Comparison of ENCODE assay signal across 31 cellular contexts in the genomic region with DNA sequence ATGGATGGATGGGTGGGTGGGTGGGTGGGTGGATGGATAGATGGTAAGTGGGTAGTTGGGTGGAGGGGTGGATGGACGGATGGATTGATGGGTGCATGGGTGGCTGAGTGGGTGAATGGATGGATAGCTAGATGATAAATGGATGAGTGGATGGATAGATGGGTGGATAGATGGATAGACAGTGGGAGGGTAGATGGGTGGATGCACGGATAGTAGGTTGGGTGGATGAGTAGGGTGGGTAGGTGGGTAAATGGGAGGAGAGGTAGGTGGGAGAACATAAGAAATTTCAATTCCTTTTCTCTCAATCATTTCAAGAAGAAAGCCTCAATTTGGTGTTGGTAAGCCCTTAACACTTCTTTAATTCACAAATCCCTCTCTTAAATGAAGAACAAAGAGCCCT.
"Had no signal": no experiment of that assay in that cellular context is flagged by ENCODE, and none has a peak within 500 bp of the region (broad histone marks: within the 10 kb centered on the region; RNA-seq: fewer than 3 reads in every experiment).

No MANE protein-coding gene starts in this region.

- H3K79me2 ChIP-seq: parathyroid adenoma had no signal

- FAIRE-seq: endothelial cell of umbilical vein, keratinocyte, TTC549 had no signal

- H2AFZ ChIP-seq: parathyroid adenoma had no signal

- DNase-seq: activated CD4-positive, alpha-beta T cell treated with anti-CD3 and anti-CD28 coated beads for 48 hours; activated CD4-positive, alpha-beta T cell treated with anti-CD3 and anti-CD28 coated beads, Interleukin-2, amount 50 U/mL, for 48 hours; activated effector memory CD4-positive, alpha-beta T cell treated with anti-CD3 and anti-CD28 coated beads, Interleukin-2, amount 50 U/mL, for 16 hours; activated naive CD4-positive, alpha-beta T cell treated with anti-CD3 and anti-CD28 coated beads for 36 hours; activated naive CD8-positive, alpha-beta T cell treated with anti-CD3 and anti-CD28 coated beads for 36 hours; activated T-cell treated with anti-CD3 and anti-CD28 coated beads, Interleukin-2, amount 50 U/mL, for 48 hours; amniotic stem cell; caudate nucleus; cortex of kidney; effector memory CD8-positive, alpha-beta T cell; head of caudate nucleus; hippocampal formation; left cardiac atrium; left ventricle myocardium superior; nucleus accumbens; psoas muscle; stimulated activated CD4-positive, alpha-beta T cell treated with anti-CD3 and anti-CD28 coated beads, Interleukin-1b, Interleukin-23, amount 100 ng/mL, for 48 hours; stimulated activated CD4-positive, alpha-beta T cell treated with anti-CD3 and anti-CD28 coated beads, Interleukin-4, amount 100 ng/mL, for 4 hours; stimulated activated CD8-positive, alpha-beta memory T cell treated with anti-CD3 and anti-CD28 coated beads, Interleukin-4, amount 100 ng/mL, for 48 hours; stimulated activated naive CD4-positive, alpha-beta T cell treated with Interleukin-2 at 50 U/mL for 16 hours; T-helper 9 cell; testis; transverse colon had no signal

- H3K4me3 ChIP-seq: psoas muscle, smooth muscle cell, testis, transverse colon, vagina had no signal

- H3K27me3 ChIP-seq: testis, transverse colon, vagina had no signal

- H3K4me3 Mint-ChIP-seq: activated naive CD4-positive, alpha-beta T cell treated with anti-CD3 and anti-CD28 coated beads for 36 hours; activated naive CD8-positive, alpha-beta T cell treated with anti-CD3 and anti-CD28 coated beads for 36 hours; effector memory CD8-positive, alpha-beta T cell had no signal

- H3K9me3 Mint-ChIP-seq: activated naive CD4-positive, alpha-beta T cell treated with anti-CD3 and anti-CD28 coated beads for 36 hours; activated naive CD8-positive, alpha-beta T cell treated with anti-CD3 and anti-CD28 coated beads for 36 hours; effector memory CD8-positive, alpha-beta T cell had no signal

- H3K4me2 ChIP-seq: smooth muscle cell had no signal

- H3K27ac ChIP-seq: parathyroid adenoma, psoas muscle, testis, transverse colon, vagina, VCaP had no signal

- H3K9me3 ChIP-seq: psoas muscle, testis, transverse colon, vagina had no signal

- H3K4me1 ChIP-seq: parathyroid adenoma, psoas muscle, testis, transverse colon, vagina had no signal

- H3K27me3 Mint-ChIP-seq: activated naive CD8-positive, alpha-beta T cell treated with anti-CD3 and anti-CD28 coated beads for 36 hours; effector memory CD8-positive, alpha-beta T cell had no signal

- H3K4me1 Mint-ChIP-seq: activated naive CD8-positive, alpha-beta T cell treated with anti-CD3 and anti-CD28 coated beads for 36 hours had no signal

- H3K27ac Mint-ChIP-seq: activated naive CD4-positive, alpha-beta T cell treated with anti-CD3 and anti-CD28 coated beads for 36 hours; activated naive CD8-positive, alpha-beta T cell treated with anti-CD3 and anti-CD28 coated beads for 36 hours had no signal

- ATAC-seq: activated CD4-positive, CD25-positive, alpha-beta regulatory T cell treated with anti-CD3 and anti-CD28 coated beads, Interleukin-2, amount 50 U/mL, for 24 hours; effector memory CD8-positive, alpha-beta T cell; left cardiac atrium; left ventricle myocardium superior; psoas muscle had no signal

- H3K9ac ChIP-seq: parathyroid adenoma had no signal
